In genomic region chr14:23469906-23470403, GRCh38 we compare ENCODE assay signal across 9 cellular contexts. TPM values are rescaled to one million over a fixed set of nuclear protein-coding genes. Genes with fewer than 3 reads are reported as not detected.
DNase-seq lines count a peak whose midpoint lies in the region; ATAC-seq and TF ChIP-seq lines count a peak whose summit lies in the region.
"Had no signal": no experiment of that assay in that cellular context is flagged by ENCODE, and none has a peak within 500 bp of the region (broad histone marks: within the 10 kb centered on the region; RNA-seq: fewer than 3 reads in every experiment).

No MANE protein-coding gene starts in this region.

- POLR2A ChIA-PET in activated CD8-positive, alpha-beta T cell treated with anti-CD3 and anti-CD28 coated beads for 36 hours (lab: Charles Lee) = interaction anchor here (1.1 kb wide), 2 partner anchors 52 to 68 kb away, joined by 3 read pairs; no protein-coding TSS in a partner anchor
- POLR2A ChIA-PET in activated CD8-positive, alpha-beta T cell treated with anti-CD3 and anti-CD28 coated beads, Interleukin-2, amount 10 ng/mL, durations not matched to agents 7 days and 5 days (lab: Charles Lee) = interaction anchor here (0.7 kb wide), 1 partner anchor 16 kb away, joined by 3 read pairs; no protein-coding TSS in a partner anchor
- POLR2A ChIA-PET in Panc1 (lab: Charles Lee) = interaction anchor here (0.6 kb wide), 1 partner anchor 145 kb away, joined by 7 read pairs; no protein-coding TSS in a partner anchor

- TF ChIP-seq CTCF in activated CD8-positive, alpha-beta T cell treated with anti-CD3 and anti-CD28 coated beads for 36 hours (IDR thresholded peaks at IDR 0.05) = no peak
- TF ChIP-seq CTCF in Panc1 (IDR thresholded peaks at IDR 0.05) (no peak), gastroesophageal sphincter (IDR thresholded peaks at IDR 0.05) (no peak), GM13977 (IDR thresholded peaks at IDR 0.05; ENCODE audit: extremely low read depth, insufficient read depth, missing control alignments) (no peak)

- in situ Hi-C loops in Panc1 (cut with HindIII; ENCODE audit: low pct_unique_long_range_greater_than_20kb, low sequenced_read_pairs) = no loop called here
- in situ Hi-C loops in GM13977 (cut with MboI; ENCODE audit: low pct_unique_long_range_greater_than_20kb, low sequenced_read_pairs, unreplicated experiment) = no loop called here

- no peak overlapping the region for H3K4me3 Mint-ChIP-seq in activated CD8-positive, alpha-beta T cell treated with anti-CD3 and anti-CD28 coated beads for 36 hours
- H3K4me3 Mint-ChIP-seq in activated CD8-positive, alpha-beta T cell treated with anti-CD3 and anti-CD28 coated beads, Interleukin-2, amount 10 ng/mL, durations not matched to agents 7 days and 5 days = no peak overlapping the region

- H3K27ac Mint-ChIP-seq in activated CD8-positive, alpha-beta T cell treated with anti-CD3 and anti-CD28 coated beads for 36 hours = no peak overlapping the region
- no peak overlapping the region for H3K27ac Mint-ChIP-seq in activated CD8-positive, alpha-beta T cell treated with anti-CD3 and anti-CD28 coated beads, Interleukin-2, amount 10 ng/mL, durations not matched to agents 7 days and 5 days

- peaks cover 2% of the 10 kb centered on the region for H3K9me3 Mint-ChIP-seq in activated CD8-positive, alpha-beta T cell treated with anti-CD3 and anti-CD28 coated beads for 36 hours
- H3K9me3 Mint-ChIP-seq in activated CD8-positive, alpha-beta T cell treated with anti-CD3 and anti-CD28 coated beads, Interleukin-2, amount 10 ng/mL, durations not matched to agents 7 days and 5 days (ENCODE audit: insufficient read depth) = no peaks in the 10 kb centered on the region

- intact Hi-C loops in activated CD8-positive, alpha-beta T cell treated with anti-CD3 and anti-CD28 coated beads for 36 hours (cut with micrococcal nuclease) = loop anchor here (2.0 kb wide), 1 partner anchor 147 kb away; no protein-coding TSS in a partner anchor
- intact Hi-C loops in Panc1 (cut with micrococcal nuclease; ENCODE audit: unreplicated experiment) = no loop called here

- no peaks in the 10 kb centered on the region for H3K27me3 Mint-ChIP-seq in activated CD8-positive, alpha-beta T cell treated with anti-CD3 and anti-CD28 coated beads for 36 hours
- no peaks in the 10 kb centered on the region for H3K27me3 Mint-ChIP-seq in activated CD8-positive, alpha-beta T cell treated with anti-CD3 and anti-CD28 coated beads, Interleukin-2, amount 10 ng/mL, durations not matched to agents 7 days and 5 days (ENCODE audit: low read depth)

- peak overlapping the region; percentile 96 to 98 for H3K4me3 ChIP-seq in Panc1 (ENCODE audit: low read depth in 2 of 2, low read length in 2 of 2)
- H3K4me3 ChIP-seq in gastroesophageal sphincter = peak overlapping the region; percentile 80 to 98

- no peak for TF ChIP-seq POLR2A in gastroesophageal sphincter (IDR thresholded peaks at IDR 0.05)

- CTCF ChIA-PET in activated CD8-positive, alpha-beta T cell treated with anti-CD3 and anti-CD28 coated beads for 36 hours (lab: Charles Lee) = interaction anchor here (1.1 to 2.1 kb wide), 4 partner anchors 8 to 349 kb away, joined by 3 to 6 read pairs (median 4); no protein-coding TSS in a partner anchor
- CTCF ChIA-PET in activated CD8-positive, alpha-beta T cell treated with anti-CD3 and anti-CD28 coated beads, Interleukin-2, amount 10 ng/mL, durations not matched to agents 7 days and 5 days (lab: Charles Lee) = interaction anchor here (0.7 to 1.7 kb wide), 8 partner anchors 9 to 640 kb away, joined by 3 to 5 read pairs (median 4); no protein-coding TSS in a partner anchor
- CTCF ChIA-PET in Panc1 (lab: Charles Lee) = no interaction called here

- H3K27me3 ChIP-seq in Panc1 (ENCODE audit: control insufficient read depth, insufficient read depth, low read length) (no peaks in the 10 kb centered on the region), gastroesophageal sphincter (no peaks in the 10 kb centered on the region)

- peaks cover 16% of the 10 kb centered on the region for H3K36me3 Mint-ChIP-seq in activated CD8-positive, alpha-beta T cell treated with anti-CD3 and anti-CD28 coated beads for 36 hours (ENCODE audit: low read depth)
- peaks cover 18% of the 10 kb centered on the region for H3K36me3 Mint-ChIP-seq in activated CD8-positive, alpha-beta T cell treated with anti-CD3 and anti-CD28 coated beads, Interleukin-2, amount 10 ng/mL, durations not matched to agents 7 days and 5 days (ENCODE audit: low read depth)

- TF ChIP-seq EP300 in gastroesophageal sphincter (IDR thresholded peaks at IDR 0.05) = no peak

- DNase-seq in activated CD8-positive, alpha-beta T cell treated with anti-CD3 and anti-CD28 coated beads for 36 hours = no peak
- no peak for DNase-seq in activated CD8-positive, alpha-beta T cell treated with anti-CD3 and anti-CD28 coated beads, Interleukin-2, amount 10 ng/mL, durations not matched to agents 7 days and 5 days
- no peak for DNase-seq in Panc1 (ENCODE audit: low read depth, low spot score)
- no peak for DNase-seq in stimulated activated naive CD8-positive, alpha-beta T cell treated with anti-CD3 and anti-CD28 coated beads, Interleukin-15, Interleukin-2, amounts not matched to agents 100 U/mL and 50 U/mL, for 24 hours
- DNase-seq in kidney tubule cell (ENCODE audit: low spot score) = no peak
- DNase-seq in glomerular visceral epithelial cell (ENCODE audit: extremely low spot score) = no peak
- no peak for DNase-seq in GM13977 (ENCODE audit: low spot score)

- H3K27ac ChIP-seq in Panc1 (ENCODE audit: low read length) = peak overlapping the region; percentile 91
- H3K27ac ChIP-seq in gastroesophageal sphincter = peak overlapping the region; percentile 83 to 88 (median 87)

- peaks cover 17% of the 10 kb centered on the region for H3K4me1 Mint-ChIP-seq in activated CD8-positive, alpha-beta T cell treated with anti-CD3 and anti-CD28 coated beads for 36 hours (ENCODE audit: low read depth)
- peaks cover 11% of the 10 kb centered on the region for H3K4me1 Mint-ChIP-seq in activated CD8-positive, alpha-beta T cell treated with anti-CD3 and anti-CD28 coated beads, Interleukin-2, amount 10 ng/mL, durations not matched to agents 7 days and 5 days (ENCODE audit: low read depth)

- H3K4me1 ChIP-seq in Panc1 (ENCODE audit: control insufficient read depth, insufficient read depth, low read length) = peaks cover 4% of the 10 kb centered on the region
- peaks cover 3 to 19% (median 3%) of the 10 kb centered on the region in 3 donors for H3K4me1 ChIP-seq in gastroesophageal sphincter

- TSS peak; percentile 89 for BruUV-seq in Panc1 (replicated peaks; lab: Mats Ljungman, UMichigan)

- no peaks in the 10 kb centered on the region for H3K9me3 ChIP-seq in Panc1 (ENCODE audit: control insufficient read depth, insufficient read depth, low read depth, low read length)
- H3K9me3 ChIP-seq in gastroesophageal sphincter = no peaks in the 10 kb centered on the region

- WGBS in gastroesophageal sphincter (ENCODE audit: low coverage in 1 of 2), 2 donors = 0 to 11% methylated on average over 4 to 11 of the region's 11 CpGs

- H3K36me3 ChIP-seq in Panc1 (ENCODE audit: control insufficient read depth, insufficient read depth, low read length) (peaks cover 14% of the 10 kb centered on the region), gastroesophageal sphincter (peaks cover 3 to 42% of the 10 kb centered on the region in 2 donors)

- peak; percentile 6 for ATAC-seq in activated CD8-positive, alpha-beta T cell treated with anti-CD3 and anti-CD28 coated beads for 36 hours
- ATAC-seq in activated CD8-positive, alpha-beta T cell treated with anti-CD3 and anti-CD28 coated beads, Interleukin-2, amount 10 ng/mL, durations not matched to agents 7 days and 5 days = no peak
- ATAC-seq in Panc1 = peak; percentile 59
- ATAC-seq in gastroesophageal sphincter = no peak
- peak; percentile 6 for ATAC-seq in stimulated activated naive CD8-positive, alpha-beta T cell treated with anti-CD3 and anti-CD28 coated beads, Interleukin-15, Interleukin-2, amounts not matched to agents 100 U/mL and 50 U/mL, for 24 hours

RNA-seq across cellular contexts. Expression of gene NGDN, which starts 0.5 kb away (rescaled TPM):
- total RNA-seq in activated CD8-positive, alpha-beta T cell treated with anti-CD3 and anti-CD28 coated beads for 36 hours = 10 to 100 TPM; 50.9 to 57.4 TPM
- total RNA-seq in activated CD8-positive, alpha-beta T cell treated with anti-CD3 and anti-CD28 coated beads, Interleukin-2, amount 10 ng/mL, durations not matched to agents 7 days and 5 days = 10 to 100 TPM; 43.7 to 44.0 TPM
- total RNA-seq in Panc1 (2021; ENCODE audit: unreplicated experiment) = 24.7 TPM
- 24.1 TPM for polyA plus RNA-seq in Panc1 (2012; ENCODE audit: insufficient read length)
- 10 to 100 TPM; 22.0 to 47.1 (median 38.1) TPM for total RNA-seq in gastroesophageal sphincter

RNA-seq across cellular contexts. Expression of gene MYH7, which starts 34.5 kb away (rescaled TPM):
- not detected for total RNA-seq in activated CD8-positive, alpha-beta T cell treated with anti-CD3 and anti-CD28 coated beads for 36 hours
- total RNA-seq in activated CD8-positive, alpha-beta T cell treated with anti-CD3 and anti-CD28 coated beads, Interleukin-2, amount 10 ng/mL, durations not matched to agents 7 days and 5 days = not detected
- not detected for total RNA-seq in Panc1 (2021; ENCODE audit: unreplicated experiment)
- polyA plus RNA-seq in Panc1 (2012; ENCODE audit: insufficient read length) = not detected
- total RNA-seq in gastroesophageal sphincter = not detected
- total RNA-seq: Daoy had no signal

Comparison
In these comparisons a context has a peak if more than half of its experiments do, and no peak if none do; other contexts are left out.
1. ATAC-seq: peak in activated CD8-positive, alpha-beta T cell treated with anti-CD3 and anti-CD28 coated beads for 36 hours (single experiment), Panc1 (single experiment) and stimulated activated naive CD8-positive, alpha-beta T cell treated with anti-CD3 and anti-CD28 coated beads, Interleukin-15, Interleukin-2, amounts not matched to agents 100 U/mL and 50 U/mL, for 24 hours (single experiment); none in activated CD8-positive, alpha-beta T cell treated with anti-CD3 and anti-CD28 coated beads, Interleukin-2, amount 10 ng/mL, durations not matched to agents 7 days and 5 days (single experiment) and gastroesophageal sphincter (single experiment).